Comparison of ENCODE assay signal across 20 cellular contexts in the genomic region with DNA sequence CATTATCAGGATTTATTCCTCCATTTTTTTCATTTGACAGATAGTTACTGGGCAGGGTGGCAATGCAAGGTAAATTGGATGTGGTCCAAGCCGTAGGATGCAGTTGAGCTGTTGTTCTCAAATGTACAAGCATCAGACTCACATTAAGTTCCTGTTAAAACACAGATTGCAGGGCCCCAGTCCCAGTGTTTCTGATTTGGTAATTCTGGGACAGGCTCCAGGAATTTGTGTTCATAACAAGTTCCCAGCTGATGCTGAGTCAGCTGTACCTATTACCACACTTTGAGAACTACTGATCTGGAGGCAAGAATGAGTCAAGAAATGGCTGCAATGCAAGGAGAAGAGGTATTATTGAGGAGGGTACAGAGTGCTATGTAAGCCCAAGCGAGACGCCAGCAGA. TPM values are rescaled to one million over a fixed set of nuclear protein-coding genes. Genes with fewer than 3 reads are reported as not detected.
DNase-seq lines count a peak whose midpoint lies in the region; ATAC-seq and TF ChIP-seq lines count a peak whose summit lies in the region.
"Had no signal": no experiment of that assay in that cellular context is flagged by ENCODE, and none has a peak within 500 bp of the region (broad histone marks: within the 10 kb centered on the region; RNA-seq: fewer than 3 reads in every experiment).

No MANE protein-coding gene starts in this region.

- no peaks in the 10 kb centered on the region for H3K9me2 ChIP-seq in HCT116 (ENCODE audit: insufficient read depth)

- no peaks in the 10 kb centered on the region for H3K27me3 ChIP-seq in HCT116 (ENCODE audit: insufficient read depth, low read length)
- H3K27me3 ChIP-seq: upper lobe of left lung had no signal

- no peak overlapping the region for H3K27ac ChIP-seq in HCT116 (ENCODE audit: low read depth, low read length)
- H3K27ac ChIP-seq: upper lobe of left lung had no signal

- TF ChIP-seq CTCF in HCT116 (IDR thresholded peaks at IDR 0.05 in 2 of 3, conservative IDR thresholded peaks at IDR 0.05 in 1 of 3; ENCODE audit: borderline replicate concordance in 1 of 3, insufficient read depth in 1 of 3, low read depth in 2 of 3, low read length in 2 of 3) (no peak), fibroblast of pulmonary artery (IDR thresholded peaks at IDR 0.05; ENCODE audit: low read length, missing control alignments) (no peak)

- H3K79me2 ChIP-seq in HCT116 (ENCODE audit: insufficient read depth, low read length), result no peaks in the 10 kb centered on the region

- TF ChIP-seq POLR2A in HCT116 (IDR thresholded peaks at IDR 0.05; ENCODE audit: borderline replicate concordance, extremely low read depth, insufficient read depth, insufficient read length), result no peak

- H4K20me1 ChIP-seq in HCT116 (ENCODE audit: insufficient read depth), result no peaks in the 10 kb centered on the region

- ATAC-seq in HCT116, result no peak
- no peak for ATAC-seq in HG02623 (IDR thresholded peaks at IDR 0.05; ENCODE audit: unreplicated experiment)
- ATAC-seq: Right ventricle myocardium inferior; stimulated activated memory B cell treated with anti-CD40 and anti-IgM and Interleukin-4, amounts not matched to agents 10 μg/mL and 1 μg/mL and 100 μg/mL, for 72 hours had no signal

- H3K36me3 ChIP-seq in HCT116 (ENCODE audit: control insufficient read depth in 1 of 2, insufficient read depth in 2 of 2, low read length in 2 of 2), result no peaks in the 10 kb centered on the region
- H3K36me3 ChIP-seq: upper lobe of left lung had no signal

- H3K4me2 ChIP-seq in HCT116 (ENCODE audit: low read length), result peak overlapping the region; percentile 22; the same call in 1 of the 2 replicates

- no peaks in the 10 kb centered on the region for H3K9me3 ChIP-seq in HCT116 (ENCODE audit: control insufficient read depth in 1 of 2, insufficient read depth in 1 of 2, low read depth in 1 of 2, low read length in 2 of 2)
- H3K9me3 ChIP-seq: upper lobe of left lung had no signal

- TF ChIP-seq RAD21 in HCT116 (IDR thresholded peaks at IDR 0.05; ENCODE audit: low read depth), result no peak

- intact Hi-C loops in HCT116 (cut with micrococcal nuclease), result no loop called here

- BruUV-seq in HCT116 (replicated peaks; lab: Mats Ljungman, UMichigan), result no TSS peak

- CTCF ChIA-PET in HCT116 (lab: Charles Lee), result no interaction called here

- RAD21 ChIA-PET in HCT116 (lab: Charles Lee; ENCODE audit: low non-redundant PET in 1 of 2, low total read pairs in 2 of 2, uncharacterized antibody in 2 of 2, unreplicated experiment in 2 of 2), result no interaction called here

- POLR2A ChIA-PET in HCT116 (lab: Charles Lee), result interaction anchor here (1.4 kb wide), 1 partner anchor 350 kb away, joined by 4 read pairs; no protein-coding TSS in a partner anchor

- peak; percentile 65 for DNase-seq in A172 (ENCODE audit: low spot score)
- DNase-seq in HCT116 (ENCODE audit: low read depth, low spot score), result peak; percentile 60
- peak; percentile 36 for DNase-seq in astrocyte of the hippocampus (ENCODE audit: low read depth, low spot score)
- peak; percentile 91 for DNase-seq in fibroblast of pulmonary artery (ENCODE audit: low read depth)
- no peak for DNase-seq in activated T-cell treated with anti-CD3 and anti-CD28 coated beads for 4 hours
- no peak for DNase-seq in DMS153 (lab: John Stamatoyannopoulos, UW)
- DNase-seq in KG1 (lab: John Stamatoyannopoulos, UW), result no peak
- DNase-seq: activated CD4-positive, alpha-beta T cell treated with anti-CD3 and anti-CD28 coated beads, Interleukin-2, amount 50 U/mL, for 1 hour; activated T-cell treated with anti-CD3 and anti-CD28 coated beads, Interleukin-2, amount 50 U/mL, for 48 hours; amniotic stem cell; COR-L47; immature natural killer cell; Kasumi-1; NCI-H2029 treated with DMSO at 0.1 percent for 48 hours; NCI-H82; upper lobe of left lung had no signal

- H3K9ac ChIP-seq in HCT116 (ENCODE audit: low read length), result no peak overlapping the region

- H2AFZ ChIP-seq in HCT116 (ENCODE audit: low read depth, low read length, poor library complexity, severe bottlenecking), result peak overlapping the region; percentile 94

- peaks cover 59 to 63% of the 10 kb centered on the region in 2 experiments for H3K4me1 ChIP-seq in HCT116 (ENCODE audit: control insufficient read depth in 1 of 2, insufficient read depth in 2 of 2, low read length in 2 of 2)
- H3K4me1 ChIP-seq: upper lobe of left lung had no signal

- no peak overlapping the region for H3K4me3 ChIP-seq in HCT116 (replicated peaks in 1 of 2; ENCODE audit: low read depth in 1 of 2, low read length in 2 of 2)
- H3K4me3 ChIP-seq in fibroblast of pulmonary artery (replicated peaks; ENCODE audit: low read depth, low read length), result no peak overlapping the region
- H3K4me3 ChIP-seq: upper lobe of left lung had no signal

TF ChIP-seq in HCT116, 20 proteins besides CTCF, POLR2A, EP300 and RAD21:
- TF ChIP-seq POLR2AphosphoS5 (IDR thresholded peaks at IDR 0.05; ENCODE audit: low read depth, low read length), result peak; percentile 63; the same call in 1 of the 2 replicates
- 0 out of 2 replicates have a peak, but pooled peaks have one; percentile 44 for TF ChIP-seq SIN3A (IDR thresholded peaks at IDR 0.05; ENCODE audit: low read depth)
- TF ChIP-seq CBX3 (IDR thresholded peaks at IDR 0.05; ENCODE audit: low read depth), result peak; percentile 62; the same call in 1 of the 2 replicates
- TF ChIP-seq EGR1 (IDR thresholded peaks at IDR 0.05; ENCODE audit: low read depth), result no peak
- TF ChIP-seq ZNF274 (IDR thresholded peaks at IDR 0.05; ENCODE audit: low read depth, low read length), result no peak
- TF ChIP-seq CEBPB (IDR thresholded peaks at IDR 0.05; ENCODE audit: low read depth), result peak; percentile 89
- peak; percentile 56 for TF ChIP-seq TCF7L2 (IDR thresholded peaks at IDR 0.05; ENCODE audit: borderline replicate concordance, extremely low read depth, insufficient read depth, insufficient read length)
- TF ChIP-seq JUND (IDR thresholded peaks at IDR 0.05), result peak; percentile 80
- TF ChIP-seq, protein P1, sequence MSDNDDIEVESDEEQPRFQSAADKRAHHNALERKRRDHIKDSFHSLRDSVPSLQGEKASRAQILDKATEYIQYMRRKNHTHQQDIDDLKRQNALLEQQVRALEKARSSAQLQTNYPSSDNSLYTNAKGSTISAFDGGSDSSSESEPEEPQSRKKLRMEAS (IDR thresholded peaks at IDR 0.05), result peak; percentile 30; the same call in 1 of the 2 replicates
- TF ChIP-seq FOSL1 (IDR thresholded peaks at IDR 0.05; ENCODE audit: low read depth), result peak; percentile 68
- no peak; the same call in 1 of the 2 replicates for TF ChIP-seq ATF3 (IDR thresholded peaks at IDR 0.05)
- TF ChIP-seq SP1 (IDR thresholded peaks at IDR 0.05; ENCODE audit: low read depth), result peak; percentile 57

RNA-seq across cellular contexts. Expression of gene TMEM244, which starts 11.7 kb away (rescaled TPM):
- total RNA-seq in A172 (2014; rRNA removed; shearing (Covaris generic)), result not detected in 2 replicates
- total RNA-seq in HCT116 (2021; ENCODE audit: unreplicated experiment), result not detected
- not detected in 2 replicates for polyA plus RNA-seq in HCT116 (2012)
- total RNA-seq: omental fat pad, Right ventricle myocardium inferior, upper lobe of left lung had no signal

Comparison
In these comparisons a context has a peak if more than half of its experiments do, and no peak if none do; other contexts are left out.
1. DNase-seq: peak in A172 (single experiment), HCT116 (single experiment), astrocyte of the hippocampus (single experiment) and fibroblast of pulmonary artery (single experiment); none in activated T-cell treated with anti-CD3 and anti-CD28 coated beads for 4 hours (single experiment), DMS153 (single experiment) and KG1 (single experiment).